Comparison of ENCODE assay signal across 8 cellular contexts in the genomic region with DNA sequence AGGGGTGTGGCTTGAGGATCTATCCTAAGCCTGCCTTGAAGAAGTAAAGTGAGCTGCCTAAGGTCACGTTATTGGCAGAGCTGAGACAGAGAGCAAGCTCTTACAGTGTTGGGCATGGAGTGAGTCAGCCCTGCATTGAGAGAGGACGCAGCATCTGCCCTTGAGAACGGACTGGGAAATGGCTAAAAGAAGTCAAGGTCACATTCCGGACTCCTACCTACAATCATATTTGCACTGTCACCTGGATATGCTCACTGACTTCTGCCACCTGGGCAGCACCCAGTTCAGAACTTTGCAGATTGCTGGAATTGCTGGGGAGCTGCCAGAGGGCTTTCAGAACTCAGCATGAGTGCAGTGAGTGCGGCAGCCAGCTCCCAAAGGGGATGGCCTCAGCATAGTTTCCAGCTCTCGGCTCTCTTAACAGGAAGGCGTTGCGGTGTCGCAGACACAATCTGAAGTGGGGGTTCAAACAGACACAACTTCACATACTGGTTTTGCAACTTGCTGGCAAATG.
A peak's percentile ranks its signal among the peaks of the same experiment; 100 is the strongest.
DNase-seq lines count a peak whose midpoint lies in the region; ATAC-seq and TF ChIP-seq lines count a peak whose summit lies in the region.

No MANE protein-coding gene starts in this region.

- intact Hi-C loops in PC-3 (cut with micrococcal nuclease): no loop called here
- intact Hi-C loops in esophagus muscularis mucosa (cut with DNase I): no loop called here

- DNase-seq in GM03348 (ENCODE audit: low spot score): peak; percentile 63
- peak; percentile 2 for DNase-seq in PC-3
- DNase-seq in esophagus muscularis mucosa (ENCODE audit: extremely low spot score): no peak
- peak in 4 of 10 donors; percentile 6 to 28 (median 18) for DNase-seq in naive thymus-derived CD8-positive, alpha-beta T cell
- no peak for DNase-seq in activated CD4-positive, alpha-beta T cell treated with anti-CD3 and anti-CD28 coated beads for 48 hours
- no peak for DNase-seq in cerebellar nuclear complex (lab: John Stamatoyannopoulos, UW)
- no peak for DNase-seq in NCI-H1105 treated with DMSO at 0.1 percent for 48 hours (lab: John Stamatoyannopoulos, UW)

- H3K9ac ChIP-seq in PC-3 (ENCODE audit: low read length): no peak overlapping the region

- peaks cover 8 to 42% (median 32%) of the 10 kb centered on the region in 4 donors for H3K4me1 Mint-ChIP-seq in naive thymus-derived CD8-positive, alpha-beta T cell
- H3K4me1 Mint-ChIP-seq in stimulated activated memory B cell treated with anti-CD40 and anti-IgM and Interleukin-4, amounts not matched to agents 10 μg/mL and 1 μg/mL and 100 μg/mL, for 72 hours: peaks cover 25% of the 10 kb centered on the region

- no peak for TF ChIP-seq POLR2A in esophagus muscularis mucosa (IDR thresholded peaks at IDR 0.05; ENCODE audit: low read depth)

- no peaks in the 10 kb centered on the region for H3K36me3 ChIP-seq in PC-3 (ENCODE audit: low read depth, low read length)
- no peaks in the 10 kb centered on the region for H3K36me3 ChIP-seq in esophagus muscularis mucosa

- 12% methylated on average over 8 of the region's 9 CpGs for WGBS in esophagus muscularis mucosa

- no peak overlapping the region for H3K4me2 ChIP-seq in PC-3 (ENCODE audit: low read length)

- H3K9me3 Mint-ChIP-seq in naive thymus-derived CD8-positive, alpha-beta T cell: no peaks in the 10 kb centered on the region
- H3K9me3 Mint-ChIP-seq in stimulated activated memory B cell treated with anti-CD40 and anti-IgM and Interleukin-4, amounts not matched to agents 10 μg/mL and 1 μg/mL and 100 μg/mL, for 72 hours: no peaks in the 10 kb centered on the region

- BruUV-seq in PC-3 (replicated peaks; lab: Mats Ljungman, UMichigan): no TSS peak

- no peak for ATAC-seq in PC-3
- ATAC-seq in naive thymus-derived CD8-positive, alpha-beta T cell: no peak
- ATAC-seq in stimulated activated memory B cell treated with anti-CD40 and anti-IgM and Interleukin-4, amounts not matched to agents 10 μg/mL and 1 μg/mL and 100 μg/mL, for 72 hours: no peak

- H4K20me1 ChIP-seq in PC-3 (ENCODE audit: low read length): no peaks in the 10 kb centered on the region

- no peaks in the 10 kb centered on the region for H3F3A ChIP-seq in PC-3 (ENCODE audit: low read length, unreplicated experiment)

- H3K4me3 Mint-ChIP-seq in naive thymus-derived CD8-positive, alpha-beta T cell: peak overlapping the region in 4 of 10 donors; percentile 5 to 28 (median 13)
- H3K4me3 Mint-ChIP-seq in stimulated activated memory B cell treated with anti-CD40 and anti-IgM and Interleukin-4, amounts not matched to agents 10 μg/mL and 1 μg/mL and 100 μg/mL, for 72 hours: no peak overlapping the region

- no peaks in the 10 kb centered on the region for H3K9me2 ChIP-seq in PC-3 (replicated peaks; ENCODE audit: low read length)

- peak; percentile 16 for TF ChIP-seq EP300 in esophagus muscularis mucosa (IDR thresholded peaks at IDR 0.05)

- peaks cover 0 to 2% (median 0%) of the 10 kb centered on the region in 5 donors for H3K27me3 Mint-ChIP-seq in naive thymus-derived CD8-positive, alpha-beta T cell
- H3K27me3 Mint-ChIP-seq in stimulated activated memory B cell treated with anti-CD40 and anti-IgM and Interleukin-4, amounts not matched to agents 10 μg/mL and 1 μg/mL and 100 μg/mL, for 72 hours: no peaks in the 10 kb centered on the region

- H3K27ac ChIP-seq in PC-3 (ENCODE audit: low read length): no peak overlapping the region
- H3K27ac ChIP-seq in esophagus muscularis mucosa (replicated peaks in 1 of 4): peak overlapping the region; percentile 36 to 68 (median 60)

- CTCF ChIA-PET in PC-3 (lab: Charles Lee): no interaction called here

- H3K79me2 ChIP-seq in PC-3 (ENCODE audit: low read length): no peaks in the 10 kb centered on the region

- H3K27me3 ChIP-seq in PC-3 (ENCODE audit: low read length) (no peaks in the 10 kb centered on the region), esophagus muscularis mucosa (no peaks in the 10 kb centered on the region)

- POLR2A ChIA-PET in PC-3 (lab: Charles Lee; ENCODE audit: unreplicated experiment): no interaction called here
- POLR2A ChIA-PET in naive thymus-derived CD8-positive, alpha-beta T cell (lab: Charles Lee): no interaction called here

- H3K9me3 ChIP-seq in PC-3 (ENCODE audit: low read length) (no peaks in the 10 kb centered on the region), esophagus muscularis mucosa (no peaks in the 10 kb centered on the region)

- no peaks in the 10 kb centered on the region for H3K36me3 Mint-ChIP-seq in naive thymus-derived CD8-positive, alpha-beta T cell
- no peaks in the 10 kb centered on the region for H3K36me3 Mint-ChIP-seq in stimulated activated memory B cell treated with anti-CD40 and anti-IgM and Interleukin-4, amounts not matched to agents 10 μg/mL and 1 μg/mL and 100 μg/mL, for 72 hours

- H3K4me1 ChIP-seq in PC-3 (ENCODE audit: insufficient read depth, low read length) (peaks cover 23% of the 10 kb centered on the region), esophagus muscularis mucosa (peaks cover 23 to 41% (median 28%) of the 10 kb centered on the region in 4 donors)

- H3K4me3 ChIP-seq in PC-3 (ENCODE audit: low read length) (no peak overlapping the region), esophagus muscularis mucosa (peak overlapping the region in 3 of 4 donors; percentile 14 to 24 (median 21))

- TF ChIP-seq CTCF in PC-3 (conservative IDR thresholded peaks at IDR 0.05; ENCODE audit: low read depth, low read length): no peak
- TF ChIP-seq CTCF in esophagus muscularis mucosa (IDR thresholded peaks at IDR 0.05): no peak

- peak overlapping the region in 7 of 10 donors; percentile 66 to 94 (median 79) for H3K27ac Mint-ChIP-seq in naive thymus-derived CD8-positive, alpha-beta T cell
- no peak overlapping the region for H3K27ac Mint-ChIP-seq in stimulated activated memory B cell treated with anti-CD40 and anti-IgM and Interleukin-4, amounts not matched to agents 10 μg/mL and 1 μg/mL and 100 μg/mL, for 72 hours

- no peak overlapping the region for H2AFZ ChIP-seq in PC-3 (ENCODE audit: low read length)

Comparison
In these comparisons a context has a peak if more than half of its experiments do, and no peak if none do; other contexts are left out.
1. DNase-seq: peak in GM03348 (single experiment) and PC-3 (single experiment); none in esophagus muscularis mucosa (single experiment), activated CD4-positive, alpha-beta T cell treated with anti-CD3 and anti-CD28 coated beads for 48 hours (single experiment), cerebellar nuclear complex (0 of 2) and NCI-H1105 treated with DMSO at 0.1 percent for 48 hours (single experiment).